Comparison of ENCODE assay signal across 9 cellular contexts in the genomic region with DNA sequence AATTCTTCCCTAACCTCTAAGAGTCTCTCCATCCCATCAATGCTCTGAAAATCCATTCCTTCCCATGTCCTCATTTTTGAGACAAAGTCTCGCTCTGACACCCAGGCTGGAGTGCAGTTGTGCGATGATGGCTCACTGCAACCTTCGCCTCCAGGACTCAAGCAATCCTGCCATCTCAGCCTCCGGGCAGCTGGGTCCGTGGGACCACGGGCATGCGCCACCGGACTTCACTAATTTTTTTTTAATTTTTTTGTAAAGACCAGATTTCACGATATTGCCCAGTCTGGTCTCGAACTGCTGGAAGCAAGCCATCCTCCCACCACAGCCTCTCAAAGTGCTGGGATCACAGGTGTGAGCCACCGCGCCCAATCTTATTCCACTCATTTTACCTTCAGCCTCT. TPM values are rescaled to one million over a fixed set of nuclear protein-coding genes. Genes with fewer than 3 reads are reported as not detected.
DNase-seq lines count a peak whose midpoint lies in the region; ATAC-seq and TF ChIP-seq lines count a peak whose summit lies in the region.
"Had no signal": no experiment of that assay in that cellular context is flagged by ENCODE, and none has a peak within 500 bp of the region (broad histone marks: within the 10 kb centered on the region; RNA-seq: fewer than 3 reads in every experiment).

No MANE protein-coding gene starts in this region.

- H3K27me3 ChIP-seq in heart left ventricle (no peaks in the 10 kb centered on the region), mesenchymal stem cell (ENCODE audit: control insufficient read depth in 1 of 2, insufficient read depth in 1 of 2, low read length in 2 of 2) (no peaks in the 10 kb centered on the region), vagina (no peaks in the 10 kb centered on the region), adrenal gland (no peaks in the 10 kb centered on the region)

- H2BK12ac ChIP-seq in mesenchymal stem cell (ENCODE audit: low read length in 2 of 2), result peak overlapping the region in 1 of 2 experiments; percentile 63

- peak overlapping the region in 8 of 12 donors; percentile 97 to 100 (median 100) for H3K4me3 ChIP-seq in heart left ventricle
- H3K4me3 ChIP-seq in astrocyte of the spinal cord (ENCODE audit: low read depth, low read length), result peak overlapping the region; percentile 58
- H3K4me3 ChIP-seq in mesenchymal stem cell (ENCODE audit: insufficient read depth in 1 of 2, low read depth in 1 of 2, low read length in 2 of 2), result peak overlapping the region in 1 of 2 experiments; percentile 97
- H3K4me3 ChIP-seq in vagina, result peak overlapping the region; percentile 87 to 99
- peak overlapping the region in 1 of 4 donors; percentile 100 for H3K4me3 ChIP-seq in adrenal gland

- no peak for DNase-seq in heart left ventricle
- no peak for DNase-seq in Right ventricle myocardium inferior (ENCODE audit: missing footprints)
- DNase-seq in astrocyte of the spinal cord (ENCODE audit: low read depth, low spot score), result no peak
- no peak for DNase-seq in mesenchymal stem cell
- no peak for DNase-seq in vagina (ENCODE audit: extremely low spot score in 2 of 2)
- no peak for DNase-seq in adrenal gland
- DNase-seq in kidney glomerular epithelial cell (lab: John Stamatoyannopoulos, UW), result no peak

- H4K8ac ChIP-seq in mesenchymal stem cell (ENCODE audit: low read length), result no peak overlapping the region

- H3K14ac ChIP-seq in mesenchymal stem cell (ENCODE audit: low read length in 2 of 2), result no peak overlapping the region

- H3K4me1 ChIP-seq in heart left ventricle (peaks cover 0 to 33% (median 20%) of the 10 kb centered on the region in 12 donors), mesenchymal stem cell (ENCODE audit: control insufficient read depth, insufficient read depth, low read depth, low read length) (peaks cover 9% of the 10 kb centered on the region), vagina (peaks cover 31% of the 10 kb centered on the region), adrenal gland (replicated peaks in 1 of 2) (peaks cover 10 to 23% of the 10 kb centered on the region in 2 donors)

- H3K4me2 ChIP-seq in mesenchymal stem cell (ENCODE audit: low read length, poor library complexity, severe bottlenecking), result no peak overlapping the region

- H3K18ac ChIP-seq in mesenchymal stem cell (ENCODE audit: low read depth in 1 of 2, low read length in 2 of 2), result no peak overlapping the region

- no peak for TF ChIP-seq CTCF in heart left ventricle (IDR thresholded peaks at IDR 0.05)
- TF ChIP-seq CTCF in astrocyte of the spinal cord (IDR thresholded peaks at IDR 0.05; ENCODE audit: low read depth, low read length), result no peak
- TF ChIP-seq CTCF in vagina (IDR thresholded peaks at IDR 0.05), result no peak
- no peak for TF ChIP-seq CTCF in adrenal gland (IDR thresholded peaks at IDR 0.05)

- H2AK5ac ChIP-seq in mesenchymal stem cell (ENCODE audit: low read length, severe bottlenecking), result no peak overlapping the region

- H2BK5ac ChIP-seq in mesenchymal stem cell (ENCODE audit: low read depth, low read length, poor library complexity, severe bottlenecking), result no peak overlapping the region

- intact Hi-C loops in heart left ventricle (cut with DNase I), result loop anchor here in 1 of 10 donors (2.0 to 10.0 kb wide), 3 partner anchors 66 to 244 kb away; no protein-coding TSS in a partner anchor
- intact Hi-C loops in Right ventricle myocardium inferior (cut with DNase I), result no loop called here
- intact Hi-C loops in vagina (cut with DNase I), result no loop called here
- intact Hi-C loops in adrenal gland (cut with DNase I), result no loop called here

- H3K9me3 ChIP-seq in heart left ventricle (no peaks in the 10 kb centered on the region), mesenchymal stem cell (ENCODE audit: control insufficient read depth, low read length) (no peaks in the 10 kb centered on the region), vagina (no peaks in the 10 kb centered on the region), adrenal gland (replicated peaks in 1 of 3) (no peaks in the 10 kb centered on the region)

- TF ChIP-seq POLR2A in heart left ventricle (IDR thresholded peaks at IDR 0.05) (no peak), vagina (IDR thresholded peaks at IDR 0.05) (no peak), adrenal gland (IDR thresholded peaks at IDR 0.05) (no peak)

- H4K91ac ChIP-seq in mesenchymal stem cell (ENCODE audit: low read length), result no peak overlapping the region

- in situ Hi-C loops in astrocyte of the spinal cord (cut with HindIII; ENCODE audit: low sequenced_read_pairs), result no loop called here

- no peak overlapping the region for H2AFZ ChIP-seq in mesenchymal stem cell (ENCODE audit: low read depth, low read length)

- WGBS in heart left ventricle, 4 donors, result 95 to 98% (median 97%) methylated on average over 12 of the region's 12 CpGs
- 97% methylated on average over 12 of the region's 12 CpGs for WGBS in mesenchymal stem cell
- WGBS in adrenal gland, 4 donors, result 96 to 98% (median 97%) methylated on average over 12 of the region's 12 CpGs

- H3K36me3 ChIP-seq in heart left ventricle (no peaks in the 10 kb centered on the region), mesenchymal stem cell (ENCODE audit: control insufficient read depth in 1 of 2, insufficient read depth in 2 of 2, low read depth in 1 of 2, low read length in 2 of 2) (peaks cover 4 to 14% of the 10 kb centered on the region in 2 experiments), vagina (peaks cover 0 to 4% of the 10 kb centered on the region in 2 donors), adrenal gland (replicated peaks in 1 of 2) (no peaks in the 10 kb centered on the region)

- no peak overlapping the region for H2BK120ac ChIP-seq in mesenchymal stem cell (ENCODE audit: low read depth, low read length)

- H3K9ac ChIP-seq in mesenchymal stem cell (ENCODE audit: low read length), result peak overlapping the region; percentile 86

- ATAC-seq in heart left ventricle (no peak), Right ventricle myocardium inferior (no peak), GM18520 (IDR thresholded peaks at IDR 0.05; ENCODE audit: unreplicated experiment) (no peak)

- no peak overlapping the region for H3K4ac ChIP-seq in mesenchymal stem cell (ENCODE audit: low read depth in 1 of 2, low read length in 2 of 2)

- peaks cover 17% of the 10 kb centered on the region for H3K79me1 ChIP-seq in mesenchymal stem cell (replicated peaks; ENCODE audit: low read length, poor library complexity, severe bottlenecking)

- no peak overlapping the region for H2BK15ac ChIP-seq in mesenchymal stem cell (ENCODE audit: low read depth, poor library complexity, severe bottlenecking)

- no peak overlapping the region for H3K23ac ChIP-seq in mesenchymal stem cell (ENCODE audit: low read length in 2 of 2)

- H3K27ac ChIP-seq in heart left ventricle (no peak overlapping the region), mesenchymal stem cell (ENCODE audit: low read length, poor library complexity, severe bottlenecking) (no peak overlapping the region), vagina (no peak overlapping the region), adrenal gland (no peak overlapping the region)
- H3K27ac ChIP-seq: epithelial cell of prostate had no signal

RNA-seq across cellular contexts. Expression of gene FEZ2, which starts 1.6 kb away (rescaled TPM):
- total RNA-seq in heart left ventricle, result 10 to 100 TPM; 39.4 to 55.4 (median 50.2) TPM
- polyA plus RNA-seq in heart left ventricle, result 10 to 100 TPM; 26.5 to 29.8 TPM
- 36.0 TPM for total RNA-seq in Right ventricle myocardium inferior
- 84.1 TPM for polyA plus RNA-seq in mesenchymal stem cell (2013, experiment 1 of 2)
- polyA plus RNA-seq in mesenchymal stem cell (2013, experiment 2 of 2), result 88.8 TPM
- 39.3 TPM for total RNA-seq in vagina
- 10 to 100 TPM; 46.5 to 81.8 (median 63.5) TPM for total RNA-seq in adrenal gland
- polyA plus RNA-seq in adrenal gland, result 10 to 100 TPM; 13.9 to 92.8 (median 29.8) TPM
